12 cellular contexts compared by ENCODE assay signal in the genomic region with DNA sequence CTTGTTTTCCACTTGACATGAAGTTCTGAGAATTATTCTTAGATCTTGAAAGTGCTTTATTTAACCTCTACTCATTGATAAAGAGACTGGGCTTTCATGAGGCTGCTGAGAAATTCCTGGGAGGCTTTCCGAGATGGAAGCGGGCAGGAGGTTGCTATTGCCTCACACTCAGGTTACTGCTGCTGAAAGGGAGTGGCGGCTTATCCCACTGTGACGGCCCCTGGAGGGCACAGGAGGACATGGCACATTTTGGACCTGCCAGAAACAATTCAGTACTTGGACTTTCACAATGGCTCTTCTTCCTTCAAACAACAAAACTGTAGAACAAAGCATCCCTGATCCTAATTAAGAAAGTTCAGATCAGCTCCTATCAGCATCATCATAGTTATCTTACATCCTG. TPM values are rescaled to one million over a fixed set of nuclear protein-coding genes. Genes with fewer than 3 reads are reported as not detected.
DNase-seq lines count a peak whose midpoint lies in the region; ATAC-seq and TF ChIP-seq lines count a peak whose summit lies in the region.
"Had no signal": no experiment of that assay in that cellular context is flagged by ENCODE, and none has a peak within 500 bp of the region (broad histone marks: within the 10 kb centered on the region; RNA-seq: fewer than 3 reads in every experiment).

No MANE protein-coding gene starts in this region.

- DNase-seq in DMS53 (lab: John Stamatoyannopoulos, UW) = peak; percentile 28
- no peak for DNase-seq in DMS53 treated with DMSO at 0.1 percent for 48 hours (lab: John Stamatoyannopoulos, UW; ENCODE audit: unreplicated experiment)
- no peak for DNase-seq in mammary epithelial cell
- peak in 2 of 3 donors; percentile 11 to 55 for DNase-seq in right cardiac atrium
- DNase-seq in thyroid gland = peak; percentile 49 to 50
- DNase-seq in activated naive CD4-positive, alpha-beta T cell treated with anti-CD3 and anti-CD28 coated beads, Interleukin-2, amount 10 ng/mL, durations not matched to agents 7 days and 5 days = no peak
- no peak for DNase-seq in NCI-H128 (lab: John Stamatoyannopoulos, UW; ENCODE audit: unreplicated experiment)
- DNase-seq: effector memory CD8-positive, alpha-beta T cell; NCI-H1092; NCI-H526 had no signal

- H3K36me3 ChIP-seq in mammary epithelial cell (ENCODE audit: insufficient read depth, low read length) = no peaks in the 10 kb centered on the region
- H3K36me3 ChIP-seq in thyroid gland = no peaks in the 10 kb centered on the region
- H3K36me3 ChIP-seq: ascending aorta had no signal

- no peaks in the 10 kb centered on the region for H3K36me3 Mint-ChIP-seq in activated naive CD4-positive, alpha-beta T cell treated with anti-CD3 and anti-CD28 coated beads, Interleukin-2, amount 10 ng/mL, durations not matched to agents 7 days and 5 days

- in situ Hi-C loops in mammary epithelial cell (cut with MboI; ENCODE audit: low sequenced_read_pairs in 2 of 2) = loop anchor here in 1 of 2 donors (10.0 kb wide), 1 partner anchor 137 kb away; no protein-coding TSS in a partner anchor

- H3K27me3 Mint-ChIP-seq in activated naive CD4-positive, alpha-beta T cell treated with anti-CD3 and anti-CD28 coated beads, Interleukin-2, amount 10 ng/mL, durations not matched to agents 7 days and 5 days = no peaks in the 10 kb centered on the region

- H3K9me3 ChIP-seq in mammary epithelial cell (replicated peaks; ENCODE audit: insufficient read depth, low read length) (no peaks in the 10 kb centered on the region), right cardiac atrium (ENCODE audit: control insufficient read depth, low read length) (no peaks in the 10 kb centered on the region), thyroid gland (no peaks in the 10 kb centered on the region)
- H3K9me3 ChIP-seq: ascending aorta had no signal

- H3K4me3 ChIP-seq in mammary epithelial cell (replicated peaks in 1 of 3; ENCODE audit: insufficient read depth in 1 of 3, low read depth in 2 of 3, low read length in 3 of 3) = no peak overlapping the region
- no peak overlapping the region for H3K4me3 ChIP-seq in right cardiac atrium (ENCODE audit: low read length)
- no peak overlapping the region for H3K4me3 ChIP-seq in thyroid gland (replicated peaks in 1 of 3)
- H3K4me3 ChIP-seq: ascending aorta had no signal

- WGBS in mammary epithelial cell (ENCODE audit: low coverage, missing lambda C conversion rate) = 78% methylated on average over 2 of the region's 4 CpGs
- 37% methylated on average over 4 of the region's 4 CpGs for WGBS in right cardiac atrium
- WGBS in thyroid gland, 2 donors = 46 to 54% methylated on average over 4 of the region's 4 CpGs

- TSS peak; percentile 67 for BruUV-seq in mammary epithelial cell (replicated peaks; lab: Mats Ljungman, UMichigan)

- dilution Hi-C loops in mammary epithelial cell (cut with HindIII; ENCODE audit: low sequenced_read_pairs) = no loop called here

- H3K4me3 Mint-ChIP-seq in activated naive CD4-positive, alpha-beta T cell treated with anti-CD3 and anti-CD28 coated beads, Interleukin-2, amount 10 ng/mL, durations not matched to agents 7 days and 5 days = no peak overlapping the region
- H3K4me3 Mint-ChIP-seq: effector memory CD8-positive, alpha-beta T cell had no signal

- H3K27ac ChIP-seq in mammary epithelial cell (ENCODE audit: insufficient read depth, low read depth, low read length) (peak overlapping the region; percentile 9), right cardiac atrium (ENCODE audit: low read length) (no peak overlapping the region), thyroid gland (no peak overlapping the region)
- H3K27ac ChIP-seq: ascending aorta had no signal

- H4K20me1 ChIP-seq in mammary epithelial cell (ENCODE audit: insufficient read depth, low read length) = no peaks in the 10 kb centered on the region

- TF ChIP-seq CTCF in mammary epithelial cell (conservative IDR thresholded peaks at IDR 0.05 in 1 of 2, IDR thresholded peaks at IDR 0.05 in 1 of 2; ENCODE audit: extremely low read depth in 1 of 2, insufficient read depth in 1 of 2, low read depth in 1 of 2, low read length in 2 of 2) (peak; percentile 38 to 40), thyroid gland (IDR thresholded peaks at IDR 0.05) (peak in 5 of 6 experiments; percentile 15 to 45 (median 36))

- no peak for TF ChIP-seq POLR2A in thyroid gland (IDR thresholded peaks at IDR 0.05)

- no peak overlapping the region for H3K9ac ChIP-seq in mammary epithelial cell (ENCODE audit: insufficient read depth, low read length)

- H3K4me1 ChIP-seq in mammary epithelial cell (ENCODE audit: insufficient read depth, low read length) (peaks cover 46% of the 10 kb centered on the region), right cardiac atrium (ENCODE audit: control insufficient read depth, insufficient read depth, low read length) (no peaks in the 10 kb centered on the region), thyroid gland (no peaks in the 10 kb centered on the region)
- H3K4me1 ChIP-seq: ascending aorta had no signal

- no peaks in the 10 kb centered on the region for H3K79me2 ChIP-seq in mammary epithelial cell (ENCODE audit: insufficient read depth, low read length)

- H3K4me2 ChIP-seq in mammary epithelial cell (ENCODE audit: insufficient read depth, low read depth, low read length) = peak overlapping the region; percentile 48

- peak in 1 of 2 donors; percentile 63 for ATAC-seq in right cardiac atrium
- no peak for ATAC-seq in HG03108 (IDR thresholded peaks at IDR 0.05; ENCODE audit: unreplicated experiment)
- ATAC-seq: effector memory CD8-positive, alpha-beta T cell had no signal

- H3K9me3 Mint-ChIP-seq in activated naive CD4-positive, alpha-beta T cell treated with anti-CD3 and anti-CD28 coated beads, Interleukin-2, amount 10 ng/mL, durations not matched to agents 7 days and 5 days = no peaks in the 10 kb centered on the region
- H3K9me3 Mint-ChIP-seq: effector memory CD8-positive, alpha-beta T cell had no signal

- no peak overlapping the region for H3K27ac Mint-ChIP-seq in activated naive CD4-positive, alpha-beta T cell treated with anti-CD3 and anti-CD28 coated beads, Interleukin-2, amount 10 ng/mL, durations not matched to agents 7 days and 5 days
- H3K27ac Mint-ChIP-seq: effector memory CD8-positive, alpha-beta T cell had no signal

- intact Hi-C loops in mammary epithelial cell (cut with micrococcal nuclease) (no loop called here), right cardiac atrium (cut with DNase I) (no loop called here), thyroid gland (cut with DNase I) (no loop called here)

- no peaks in the 10 kb centered on the region for H3K4me1 Mint-ChIP-seq in activated naive CD4-positive, alpha-beta T cell treated with anti-CD3 and anti-CD28 coated beads, Interleukin-2, amount 10 ng/mL, durations not matched to agents 7 days and 5 days

- H2AFZ ChIP-seq in mammary epithelial cell (ENCODE audit: low read depth, low read length) = peak overlapping the region; percentile 10

- no peaks in the 10 kb centered on the region for H3K27me3 ChIP-seq in mammary epithelial cell (ENCODE audit: insufficient read depth, low read length)
- H3K27me3 ChIP-seq in right cardiac atrium (ENCODE audit: control insufficient read depth, insufficient read depth) = no peaks in the 10 kb centered on the region
- no peaks in the 10 kb centered on the region for H3K27me3 ChIP-seq in thyroid gland
- H3K27me3 ChIP-seq: ascending aorta had no signal

- CTCF ChIA-PET in mammary epithelial cell (lab: Charles Lee; ENCODE audit: low non-redundant PET) = no interaction called here
- CTCF ChIA-PET in activated naive CD4-positive, alpha-beta T cell treated with anti-CD3 and anti-CD28 coated beads, Interleukin-2, amount 10 ng/mL, durations not matched to agents 7 days and 5 days (lab: Charles Lee) = no interaction called here

RNA-seq across cellular contexts. Expression of a gene that starts 16.2 kb away (rescaled TPM):
- 10 to 100 TPM in 1 of 2 donors, 1 to 10 TPM in 1; 9.3 to 14.7 TPM for total RNA-seq in mammary epithelial cell
- polyA plus RNA-seq in mammary epithelial cell = 5.0 TPM
- 5.9 TPM for polyA minus RNA-seq in mammary epithelial cell
- total RNA-seq in right cardiac atrium = 10 to 100 TPM; 18.6 to 25.1 (median 19.5) TPM
- 10.1 TPM for polyA plus RNA-seq in right cardiac atrium
- 10 to 100 TPM; 10.9 to 21.2 (median 14.4) TPM for total RNA-seq in thyroid gland

Comparison
In these comparisons a context has a peak if more than half of its experiments do, and no peak if none do; other contexts are left out.
1. DNase-seq: peak in DMS53 (single experiment), right cardiac atrium (2 of 3) and thyroid gland (2 of 2); none in DMS53 treated with DMSO at 0.1 percent for 48 hours (single experiment), mammary epithelial cell (single experiment), activated naive CD4-positive, alpha-beta T cell treated with anti-CD3 and anti-CD28 coated beads, Interleukin-2, amount 10 ng/mL, durations not matched to agents 7 days and 5 days (single experiment) and NCI-H128 (single experiment).